ENCODE assay signal across 1 cellular context in the genomic region with DNA sequence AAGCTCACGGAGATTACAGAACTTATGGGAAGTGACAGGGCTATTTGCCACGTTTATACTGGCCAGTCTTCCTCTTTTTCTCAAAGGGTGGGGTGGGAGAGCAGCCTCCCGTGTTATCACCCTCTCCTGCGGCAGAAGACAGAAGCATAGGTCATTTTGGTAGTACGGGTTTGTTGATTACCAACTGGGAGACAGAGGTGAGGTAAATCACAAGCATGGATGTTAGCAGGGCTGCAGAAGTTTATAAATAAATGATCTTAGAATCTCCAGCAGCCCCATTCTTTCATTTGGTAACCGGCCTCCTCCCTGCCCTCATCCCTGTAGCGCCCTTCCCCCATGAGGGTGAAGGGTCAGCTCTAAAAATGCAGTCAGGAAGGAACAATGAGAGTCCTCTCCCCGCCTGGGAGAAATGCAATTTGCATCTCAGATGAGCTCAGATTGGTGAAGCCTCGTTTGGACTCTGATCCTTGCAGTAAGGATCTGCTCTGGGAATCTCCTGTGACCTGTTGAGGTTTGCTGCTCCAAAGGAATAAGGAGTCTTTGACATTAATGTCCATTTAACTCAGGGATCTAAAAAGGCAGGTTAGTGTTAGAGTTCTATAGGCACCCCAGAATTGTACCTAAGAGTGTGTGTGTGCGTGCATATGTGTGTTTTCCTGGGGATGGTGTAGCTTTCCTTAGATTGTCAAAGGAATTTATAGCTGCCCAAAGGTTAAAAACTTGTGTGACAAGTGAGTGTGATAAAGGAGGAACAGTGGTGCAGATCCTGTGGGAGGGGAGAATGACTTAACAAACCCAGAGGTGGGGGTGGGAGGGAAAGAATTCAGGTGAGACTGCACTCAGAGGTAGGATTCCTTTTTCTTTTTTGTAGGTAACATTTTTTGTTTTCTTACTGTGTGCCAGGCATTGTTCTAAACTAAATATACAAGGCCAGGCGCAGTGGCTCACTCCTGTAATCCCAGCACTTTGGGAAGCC.
TF ChIP-seq lines count a peak whose summit lies in the region.

No MANE protein-coding gene starts in this region.

TF ChIP-seq in IMR-90, 13 proteins besides CTCF, POLR2A, EP300 and RAD21:
- TF ChIP-seq CHD1 (IDR thresholded peaks at IDR 0.05; ENCODE audit: low read depth, low read length) (no peak), NFE2L2 (IDR thresholded peaks at IDR 0.05; ENCODE audit: low read depth, low read length) (no peak), CEBPB (IDR thresholded peaks at IDR 0.05; ENCODE audit: low read depth, low read length) (no peak), RCOR1 (IDR thresholded peaks at IDR 0.05; ENCODE audit: insufficient replicate concordance, low read length) (no peak), BHLHE40 (IDR thresholded peaks at IDR 0.05; ENCODE audit: low read depth, low read length) (no peak), MAFK (IDR thresholded peaks at IDR 0.05; ENCODE audit: low read depth, low read length) (no peak), SMC3 (IDR thresholded peaks at IDR 0.05; ENCODE audit: low read depth, low read length) (no peak)
- TF ChIP-seq, protein P1, sequence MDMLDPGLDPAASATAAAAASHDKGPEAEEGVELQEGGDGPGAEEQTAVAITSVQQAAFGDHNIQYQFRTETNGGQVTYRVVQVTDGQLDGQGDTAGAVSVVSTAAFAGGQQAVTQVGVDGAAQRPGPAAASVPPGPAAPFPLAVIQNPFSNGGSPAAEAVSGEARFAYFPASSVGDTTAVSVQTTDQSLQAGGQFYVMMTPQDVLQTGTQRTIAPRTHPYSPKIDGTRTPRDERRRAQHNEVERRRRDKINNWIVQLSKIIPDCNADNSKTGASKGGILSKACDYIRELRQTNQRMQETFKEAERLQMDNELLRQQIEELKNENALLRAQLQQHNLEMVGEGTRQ (IDR thresholded peaks at IDR 0.05; ENCODE audit: low read depth, low read length), result no peak
